9 cellular contexts compared by ENCODE assay signal in genomic region chr7:82572195-82572880, GRCh38.
DNase-seq lines count a peak whose midpoint lies in the region; ATAC-seq and TF ChIP-seq lines count a peak whose summit lies in the region.
"Had no signal": no experiment of that assay in that cellular context is flagged by ENCODE, and none has a peak within 500 bp of the region (broad histone marks: within the 10 kb centered on the region; RNA-seq: fewer than 3 reads in every experiment).

No MANE protein-coding gene starts in this region.

- H3K27me3 Mint-ChIP-seq in endothelial cell (ENCODE audit: unreplicated experiment): no peaks in the 10 kb centered on the region
- H3K27me3 Mint-ChIP-seq: activated naive CD8-positive, alpha-beta T cell had no signal

- peak; percentile 95 for TF ChIP-seq CTCF in endothelial cell (IDR thresholded peaks at IDR 0.05; ENCODE audit: unreplicated experiment)

- no peaks in the 10 kb centered on the region for H3K4me1 Mint-ChIP-seq in endothelial cell (ENCODE audit: unreplicated experiment)

- no peaks in the 10 kb centered on the region for H3K36me3 Mint-ChIP-seq in endothelial cell (ENCODE audit: low read depth, unreplicated experiment)
- H3K36me3 Mint-ChIP-seq: activated naive CD8-positive, alpha-beta T cell had no signal

- DNase-seq in COLO829 (ENCODE audit: low spot score) (peak; percentile 86), NCI-H82 (lab: John Stamatoyannopoulos, UW) (peak; percentile 95), endothelial cell (ENCODE audit: low spot score) (peak; percentile 86), middle frontal gyrus (ENCODE audit: extremely low spot score, low spot score) (peak; percentile 82)
- DNase-seq in activated CD8-positive, alpha-beta memory T cell treated with anti-CD3 and anti-CD28 coated beads for 1 hour (ENCODE audit: extremely low read depth in 1 of 2, low read depth in 1 of 2): peak; percentile 10 to 50
- DNase-seq in stimulated activated CD8-positive, alpha-beta memory T cell treated with anti-CD3 and anti-CD28 coated beads, Interleukin-4, amount 100 ng/mL, for 24 hours (ENCODE audit: low read depth): peak; percentile 56

- ATAC-seq in GM19467 (IDR thresholded peaks at IDR 0.05; ENCODE audit: unreplicated experiment) (peak; percentile 94), HG03575 (IDR thresholded peaks at IDR 0.05; ENCODE audit: extremely low read depth, insufficient number of reproducible peaks, low FRiP score, unreplicated experiment) (peak; percentile 78)

- no peaks in the 10 kb centered on the region for H3K9me3 Mint-ChIP-seq in endothelial cell (ENCODE audit: unreplicated experiment)

- no peak overlapping the region for H3K4me3 Mint-ChIP-seq in endothelial cell (ENCODE audit: unreplicated experiment)
- H3K4me3 Mint-ChIP-seq: activated naive CD8-positive, alpha-beta T cell had no signal

- H3K27ac Mint-ChIP-seq in endothelial cell (ENCODE audit: unreplicated experiment): no peak overlapping the region
- H3K27ac Mint-ChIP-seq: activated naive CD8-positive, alpha-beta T cell had no signal

Comparison
In these comparisons a context has a peak if more than half of its experiments do, and no peak if none do; other contexts are left out.
1. Peak in every context shown above with its lines: DNase-seq and ATAC-seq.
2. DNase-seq: peak in every context shown above with its lines; median percentile 95 in NCI-H82; 86 in COLO829; 86 in endothelial cell; 82 in middle frontal gyrus; 56 in stimulated activated CD8-positive, alpha-beta memory T cell treated with anti-CD3 and anti-CD28 coated beads, Interleukin-4, amount 100 ng/mL, for 24 hours; 30 in activated CD8-positive, alpha-beta memory T cell treated with anti-CD3 and anti-CD28 coated beads for 1 hour.